ENCODE assay signal across 1 cellular context in genomic region chr2:160695402-160696060, GRCh38.
TF ChIP-seq lines count a peak whose summit lies in the region.

No MANE protein-coding gene starts in this region.

TF ChIP-seq in HEK293, 187 proteins besides CTCF, POLR2A, EP300 and RAD21 (continued from another document):
- TF ChIP-seq SCRT2 (tag by site-specific recombination; IDR thresholded peaks at IDR 0.05) (0 out of 2 replicates have a peak, but pooled peaks have one; percentile 21), ZNF426 (tag by site-specific recombination; IDR thresholded peaks at IDR 0.05) (no peak), ZNF518A (tag by site-specific recombination; conservative IDR thresholded peaks at IDR 0.05; ENCODE audit: low read depth) (peak; percentile 50; the same call in 1 of the 2 replicates), ZNF366 (tag by site-specific recombination; conservative IDR thresholded peaks at IDR 0.05) (peak; percentile 86), ZBTB1 (tag by site-specific recombination; IDR thresholded peaks at IDR 0.05) (no peak), ZNF324 (tag by site-specific recombination; IDR thresholded peaks at IDR 0.05) (0 out of 2 replicates have a peak, but pooled peaks have one; percentile 15), ZNF600 (tag by site-specific recombination; IDR thresholded peaks at IDR 0.05) (peak; percentile 82), TSHZ1 (tag by site-specific recombination; IDR thresholded peaks at IDR 0.05; ENCODE audit: borderline replicate concordance) (no peak; the same call in 1 of the 2 replicates), ZNF292 (tag by site-specific recombination; IDR thresholded peaks at IDR 0.05; ENCODE audit: borderline replicate concordance, low read depth) (no peak), ZSCAN18 (tag by site-specific recombination; IDR thresholded peaks at IDR 0.05) (no peak), WT1 (tag by site-specific recombination; IDR thresholded peaks at IDR 0.05) (peak; percentile 66), ZNF184 (tag by site-specific recombination; IDR thresholded peaks at IDR 0.05) (0 out of 2 replicates have a peak, but pooled peaks have one; percentile 58), ZNF362 (tag by site-specific recombination; IDR thresholded peaks at IDR 0.05) (no peak), ZNF629 (tag by site-specific recombination; IDR thresholded peaks at IDR 0.05) (peak; percentile 74; the same call in 1 of the 2 replicates), ZEB2 (tag by site-specific recombination; IDR thresholded peaks at IDR 0.05) (peak; percentile 39; the same call in 1 of the 2 replicates), ZNF837 (tag by site-specific recombination; IDR thresholded peaks at IDR 0.05) (no peak), ZNF701 (tag by site-specific recombination; IDR thresholded peaks at IDR 0.05) (no peak), ZNF157 (tag by site-specific recombination; IDR thresholded peaks at IDR 0.05) (0 out of 2 replicates have a peak, but pooled peaks have one; percentile 12), ZNF843 (tag by site-specific recombination; IDR thresholded peaks at IDR 0.05) (0 out of 2 replicates have a peak, but pooled peaks have one; percentile 40), ZNF350 (tag by site-specific recombination; IDR thresholded peaks at IDR 0.05) (no peak), ZNF341 (tag by site-specific recombination; IDR thresholded peaks at IDR 0.05; ENCODE audit: low read depth) (no peak), ZBTB17 (tag by site-specific recombination; IDR thresholded peaks at IDR 0.05) (peak; percentile 53), BCL6B (tag by site-specific recombination; IDR thresholded peaks at IDR 0.05) (peak; percentile 92), SETDB1 (IDR thresholded peaks at IDR 0.05; ENCODE audit: insufficient read length, low read length) (peak; percentile 59), PRDM10 (tag by site-specific recombination; IDR thresholded peaks at IDR 0.05) (peak; percentile 95), BCL11A (tag by site-specific recombination; IDR thresholded peaks at IDR 0.05; ENCODE audit: low read depth) (no peak), ZBTB26 (tag by site-specific recombination; optimal IDR thresholded peaks at IDR 0.05) (no peak)
